28 cellular contexts compared by ENCODE assay signal in the genomic region with DNA sequence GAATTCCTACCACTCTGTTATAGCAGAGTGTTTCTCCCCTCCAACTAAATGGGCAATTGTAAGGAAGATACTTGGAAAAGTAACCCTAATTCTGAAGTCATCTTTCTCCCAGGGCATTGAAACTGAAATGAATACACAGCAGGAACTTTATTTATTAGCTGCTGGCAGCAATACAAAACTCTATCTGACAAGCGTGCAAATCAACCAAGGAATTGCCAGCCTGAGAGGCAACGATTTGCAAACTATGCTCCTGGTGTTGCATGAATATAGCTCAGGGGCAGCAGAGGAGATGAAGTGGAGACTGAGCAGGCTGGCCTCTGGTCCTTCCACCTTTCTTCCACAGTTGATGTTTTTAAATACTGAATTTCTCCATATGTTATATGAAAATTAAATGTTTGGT. TPM values are rescaled to one million over a fixed set of nuclear protein-coding genes. Genes with fewer than 3 reads are reported as not detected.
A peak's percentile ranks its signal among the peaks of the same experiment; 100 is the strongest.
DNase-seq lines count a peak whose midpoint lies in the region; ATAC-seq and TF ChIP-seq lines count a peak whose summit lies in the region.
"Had no signal": no experiment of that assay in that cellular context is flagged by ENCODE, and none has a peak within 500 bp of the region (broad histone marks: within the 10 kb centered on the region; RNA-seq: fewer than 3 reads in every experiment).

No MANE protein-coding gene starts in this region.

- H3K4me1 ChIP-seq in colonic mucosa, result no peaks in the 10 kb centered on the region
- H3K4me1 ChIP-seq: gastroesophageal sphincter, tibial nerve had no signal

- TF ChIP-seq CTCF in colonic mucosa (IDR thresholded peaks at IDR 0.05), result no peak

- intact Hi-C loops in colonic mucosa (cut with DNase I), result no loop called here

- H3K36me3 ChIP-seq in colonic mucosa, result no peaks in the 10 kb centered on the region
- H3K36me3 ChIP-seq: gastroesophageal sphincter, tibial nerve had no signal

- no peak overlapping the region for H3K27ac ChIP-seq in colonic mucosa
- H3K27ac ChIP-seq: gastroesophageal sphincter, RWPE1, tibial nerve had no signal

- peak; percentile 2 for DNase-seq in astrocyte of the hippocampus (ENCODE audit: low read depth, low spot score)
- DNase-seq in inferior parietal cortex (ENCODE audit: extremely low spot score), result peak; percentile 10
- no peak for DNase-seq in NCI-H1092 treated with DMSO at 0.1 percent for 48 hours (lab: John Stamatoyannopoulos, UW)
- no peak for DNase-seq in colonic mucosa
- DNase-seq in NCI-H1436 treated with DMSO at 0.1 percent for 48 hours (lab: John Stamatoyannopoulos, UW), result no peak
- no peak for DNase-seq in COR-L47 (lab: John Stamatoyannopoulos, UW)
- DNase-seq: activated CD4-positive, alpha-beta T cell treated with anti-CD3 and anti-CD28 coated beads, Interleukin-2, amount 50 U/mL, for 4 hours; activated CD8-positive, alpha-beta memory T cell treated with anti-CD3 and anti-CD28 coated beads, Interleukin-2, amount 10 ng/mL, durations not matched to agents 7 days and 5 days; activated naive CD4-positive, alpha-beta T cell; activated naive CD8-positive, alpha-beta T cell treated with anti-CD3 and anti-CD28 coated beads, Interleukin-2, amount 50 U/mL, for 24 hours; activated T-cell treated with anti-CD3 and anti-CD28 coated beads, Interleukin-2, amount 50 U/mL, for 72 hours; IMR-90; left cardiac atrium; MV-4-11; NCI-H146; nephron progenitor cell; stimulated activated CD4-positive, alpha-beta T cell treated with anti-CD3 and anti-CD28 coated beads, Interleukin-4, amount 100 ng/mL, for 24 hours; T-helper 1 cell had no signal

- ATAC-seq in GM18868 (IDR thresholded peaks at IDR 0.05; ENCODE audit: unreplicated experiment), result peak; percentile 31
- ATAC-seq: activated CD8-positive, alpha-beta memory T cell treated with anti-CD3 and anti-CD28 coated beads, Interleukin-2, amount 10 ng/mL, durations not matched to agents 7 days and 5 days; activated naive CD8-positive, alpha-beta T cell treated with anti-CD3 and anti-CD28 coated beads, Interleukin-2, amount 50 U/mL, for 24 hours; activated T-cell treated with anti-CD3 and anti-CD28 coated beads, Interleukin-2, amount 50 U/mL, for 72 hours; gastroesophageal sphincter; HCT116; left cardiac atrium had no signal

- no peak overlapping the region for H3K4me3 ChIP-seq in colonic mucosa
- H3K4me3 ChIP-seq: gastroesophageal sphincter, tibial nerve had no signal

- no peaks in the 10 kb centered on the region for H3K9me3 ChIP-seq in colonic mucosa
- H3K9me3 ChIP-seq: gastroesophageal sphincter, tibial nerve had no signal

- H3K9ac ChIP-seq in colonic mucosa (ENCODE audit: low read depth in 2 of 2, low read length in 2 of 2), result no peak overlapping the region

- no peaks in the 10 kb centered on the region for H3K27me3 ChIP-seq in colonic mucosa
- H3K27me3 ChIP-seq: gastroesophageal sphincter, tibial nerve had no signal

RNA-seq across cellular contexts. Expression of a gene that starts 48.9 kb away (rescaled TPM):
- total RNA-seq in colonic mucosa, result 1 to 10 TPM in 1 of 2 donors, under 1 TPM in 1; 0.84 to 1.1 TPM
- total RNA-seq: chondrocyte, Daoy, LHCN-M2, lung microvascular endothelial cell, osteocyte had no signal

Comparison
In these comparisons a context has a peak if more than half of its experiments do, and no peak if none do; other contexts are left out.
1. DNase-seq: peak in astrocyte of the hippocampus (single experiment) and inferior parietal cortex (single experiment); none in NCI-H1092 treated with DMSO at 0.1 percent for 48 hours (single experiment), colonic mucosa (single experiment), NCI-H1436 treated with DMSO at 0.1 percent for 48 hours (single experiment) and COR-L47 (single experiment).